Comparison of ENCODE assay signal across 23 cellular contexts in the genomic region with DNA sequence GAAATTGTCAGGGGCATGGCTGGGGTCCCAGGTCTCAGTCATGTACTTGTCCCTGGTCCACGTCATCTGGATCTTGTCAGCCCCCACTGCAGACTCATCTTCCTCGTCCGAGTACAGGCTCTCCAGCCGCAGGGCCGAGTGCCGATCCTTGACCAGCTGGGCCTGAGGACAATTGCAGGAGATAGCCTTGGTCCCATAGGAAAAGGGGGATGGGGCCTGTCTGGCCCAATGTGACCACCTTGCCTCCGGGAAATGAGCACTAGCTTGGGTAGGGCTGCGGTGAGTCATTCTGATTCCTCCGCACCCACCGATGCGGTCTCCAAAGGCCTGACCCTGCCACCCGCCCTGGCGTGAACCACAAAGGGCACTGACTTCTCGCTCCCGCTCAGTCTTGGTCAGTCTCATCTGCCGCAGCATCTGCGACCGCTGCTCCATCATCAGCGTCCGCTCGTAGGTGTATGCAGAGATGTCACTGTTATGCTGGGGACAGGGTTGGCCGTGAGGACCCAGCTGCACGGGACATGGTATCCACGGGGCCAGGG. TPM values are rescaled to one million over a fixed set of nuclear protein-coding genes. Genes with fewer than 3 reads are reported as not detected.
DNase-seq lines count a peak whose midpoint lies in the region; ATAC-seq, FAIRE-seq and TF ChIP-seq lines count a peak whose summit lies in the region.
"Had no signal": no experiment of that assay in that cellular context is flagged by ENCODE, and none has a peak within 500 bp of the region (broad histone marks: within the 10 kb centered on the region; RNA-seq: fewer than 3 reads in every experiment).

No MANE protein-coding gene starts in this region.

- TF ChIP-seq POLR2A in HepG2 (IDR thresholded peaks at IDR 0.05; ENCODE audit: insufficient read depth in 1 of 2, low read depth in 2 of 2, low read length in 2 of 2), result no peak

- ATAC-seq in HepG2 (no peak), HG03571 (IDR thresholded peaks at IDR 0.05; ENCODE audit: unreplicated experiment) (no peak)
- ATAC-seq: activated T-cell treated with anti-CD3 and anti-CD28 coated beads, Interleukin-2, amount 50 U/mL, for 4 hours; natural killer cell treated with Interleukin-12 subunit alpha and Interleukin-12 subunit beta and Interleukin-15 and Interleukin-18, amount 100 ng/mL, for 72 hours; pancreas; right lobe of liver had no signal

- no peak for TF ChIP-seq RAD21 in HepG2 (CRISPR knock-in tag; IDR thresholded peaks at IDR 0.05)

- peak overlapping the region; percentile 79 for H3K27ac ChIP-seq in angular gyrus (ENCODE audit: low read depth, low read length)
- H3K27ac ChIP-seq in HepG2 (ENCODE audit: extremely low read length, insufficient read depth, low read length), result peak overlapping the region; percentile 85
- peak overlapping the region; percentile 74 for H3K27ac ChIP-seq in subcutaneous abdominal adipose tissue (ENCODE audit: low read depth, low read length)
- H3K27ac ChIP-seq: pancreas had no signal

- peaks cover 52% of the 10 kb centered on the region for H3K4me1 ChIP-seq in HepG2 (ENCODE audit: insufficient read depth, low read length)
- H3K4me1 ChIP-seq in subcutaneous abdominal adipose tissue (ENCODE audit: control insufficient read depth in 5 of 5, insufficient read depth in 5 of 5, low read length in 5 of 5), result peaks cover 7 to 38% (median 36%) of the 10 kb centered on the region in 5 donors
- H3K4me1 ChIP-seq: pancreas had no signal

- WGBS in HepG2 (ENCODE audit: low lambda C conversion rate), result 98% methylated on average over 22 of the region's 24 CpGs

- no peaks in the 10 kb centered on the region for H3K79me2 ChIP-seq in HepG2 (ENCODE audit: insufficient read depth, low read length)

- no peaks in the 10 kb centered on the region for H3K27me3 ChIP-seq in GM06990 (replicated peaks; ENCODE audit: control insufficient read depth, insufficient read depth, low read length)
- no peaks in the 10 kb centered on the region for H3K27me3 ChIP-seq in HepG2 (ENCODE audit: control insufficient read depth in 1 of 2, insufficient read depth in 2 of 2, low read length in 2 of 2)
- H3K27me3 ChIP-seq in subcutaneous abdominal adipose tissue (ENCODE audit: control insufficient read depth in 5 of 5, insufficient read depth in 4 of 5, low read length in 5 of 5), result no peaks in the 10 kb centered on the region
- H3K27me3 ChIP-seq: pancreas, right lobe of liver had no signal

- H3K9me3 ChIP-seq in HepG2 (ENCODE audit: low read length), result no peaks in the 10 kb centered on the region
- no peaks in the 10 kb centered on the region for H3K9me3 ChIP-seq in subcutaneous abdominal adipose tissue (ENCODE audit: control insufficient read depth in 5 of 5, low read length in 5 of 5)
- H3K9me3 ChIP-seq: pancreas, right lobe of liver had no signal

- no peak overlapping the region for H3K4me2 ChIP-seq in HepG2 (ENCODE audit: low read depth, low read length)

- peaks cover 14% of the 10 kb centered on the region; the same call in 1 of the 2 replicates for H4K20me1 ChIP-seq in HepG2 (ENCODE audit: insufficient read depth, low read length)

- no TSS peak for BruUV-seq in HepG2 (replicated peaks; lab: Mats Ljungman, UMichigan)

- H3K4me3 ChIP-seq in GM06990 (replicated peaks; ENCODE audit: low read depth, low read length) (no peak overlapping the region), HepG2 (replicated peaks in 1 of 3; ENCODE audit: insufficient read depth in 1 of 3, low read depth in 2 of 3, low read length in 3 of 3) (no peak overlapping the region), subcutaneous abdominal adipose tissue (ENCODE audit: low read depth in 1 of 5, low read length in 5 of 5) (no peak overlapping the region)
- H3K4me3 ChIP-seq: pancreas, right lobe of liver had no signal

- H3K9ac ChIP-seq in HepG2 (ENCODE audit: insufficient read depth, low read depth, low read length) (no peak overlapping the region), subcutaneous abdominal adipose tissue (ENCODE audit: low read length in 5 of 5) (peak overlapping the region in 1 of 5 donors; percentile 30)

- H2AFZ ChIP-seq in HepG2 (ENCODE audit: low read length), result no peak overlapping the region

- in situ Hi-C loops in HepG2 (cut with HindIII; ENCODE audit: extremely low pct_ligation_motif_present, low pct_unique_long_range_greater_than_20kb), result no loop called here

- DNase-seq in GM06990 (ENCODE audit: extremely low read depth, insufficient read length) (peak; percentile 13), HepG2 (ENCODE audit: low spot score) (no peak), hepatic stellate cell (ENCODE audit: low spot score) (no peak)
- DNase-seq in activated CD4-positive, alpha-beta T cell treated with anti-CD3 and anti-CD28 coated beads for 1 hour, result no peak
- DNase-seq: activated CD4-positive, alpha-beta T cell treated with anti-CD3 and anti-CD28 coated beads, Interleukin-2, amount 10 ng/mL, durations not matched to agents 24 days and 14 days; activated naive CD4-positive, alpha-beta T cell; activated T-cell treated with anti-CD3 and anti-CD28 coated beads, Interleukin-2, amount 50 U/mL, for 4 hours; amniotic stem cell; HCEC 1CT; IMR-90; NCI-H1092; NCI-H1930; NCI-H226; NCI-H82 had no signal

- intact Hi-C loops in HepG2 (cut with micrococcal nuclease; ENCODE audit: unreplicated experiment), result no loop called here

- CTCF ChIA-PET in HepG2 (lab: Yijun Ruan, JAX; ENCODE audit: low intra/inter-chr PET ratio, low total read pairs), result no interaction called here

- POLR2A ChIA-PET in HepG2 (lab: Yijun Ruan, JAX), result interaction anchor here (1.2 to 13.6 kb wide), 5 partner anchors 10 to 383 kb away, joined by 3 to 226 read pairs (median 29); a partner anchor contains a TSS

- H3K36me3 ChIP-seq in GM06990 (ENCODE audit: control insufficient read depth, insufficient read depth, low read length) (peaks cover 43% of the 10 kb centered on the region), HepG2 (replicated peaks in 1 of 2; ENCODE audit: control insufficient read depth in 1 of 2, insufficient read depth in 2 of 2, low read length in 2 of 2) (peaks cover 47 to 69% of the 10 kb centered on the region in 2 experiments), subcutaneous abdominal adipose tissue (ENCODE audit: control insufficient read depth in 5 of 5, insufficient read depth in 5 of 5, low read length in 5 of 5) (peaks cover 0 to 94% (median 90%) of the 10 kb centered on the region in 5 donors)

- no peak for FAIRE-seq in HepG2 (lab: Jason Lieb, UNC)
- FAIRE-seq: D721Med, endometrium, pancreas had no signal

- TF ChIP-seq CTCF in GM06990 (IDR thresholded peaks at IDR 0.05; ENCODE audit: insufficient read depth, low read length, poor library complexity, severe bottlenecking) (no peak), HepG2 (CRISPR knock-in tag; IDR thresholded peaks at IDR 0.05) (no peak)

- no peak for TF ChIP-seq EP300 in HepG2 (IDR thresholded peaks at IDR 0.05; ENCODE audit: low read depth in 2 of 2, low read length in 2 of 2)
- TF ChIP-seq EP300 in HepG2 (CRISPR knock-in tag; IDR thresholded peaks at IDR 0.05; ENCODE audit: borderline replicate concordance), result no peak

RNA-seq across cellular contexts. Expression of a gene that starts 1.5 kb away (rescaled TPM):
- total RNA-seq in HepG2 (2016; rRNA removed; fragmentation: Illumina TruSeq; extraction: Trizol), result 13.2 and 36.1 TPM in 2 replicates
- 21.4 and 35.2 TPM in 2 replicates for total RNA-seq in HepG2 (2016; cell fraction: cytosol; rRNA removed; fragmentation: Illumina TruSeq; extraction: Trizol; ENCODE audit: low read depth)
- total RNA-seq in HepG2 (2016; cell fraction: insoluble cytoplasmic fraction; rRNA removed; fragmentation: Illumina TruSeq; extraction: Trizol), result 15.3 and 43.4 TPM in 2 replicates
- 28.1 and 30.3 TPM in 2 replicates for total RNA-seq in HepG2 (2016; cell fraction: membrane; rRNA removed; fragmentation: Illumina TruSeq; extraction: Trizol)
- 38.4 and 54.9 TPM in 2 replicates for total RNA-seq in HepG2 (2016; cell fraction: nucleus; rRNA removed; fragmentation: Illumina TruSeq; extraction: Trizol)
- 38.9 and 46.0 TPM in 2 replicates for polyA plus RNA-seq in HepG2 (2011; rRNA removed)
- 19.5 and 23.4 TPM in 2 replicates for polyA plus RNA-seq in HepG2 (2011; cell fraction: cytosol; rRNA removed)
- polyA plus RNA-seq in HepG2 (2011; cell fraction: nucleus; rRNA removed), result 217 and 291 TPM in 2 replicates
- polyA plus RNA-seq in HepG2 (2012), result 56.2 and 59.4 TPM in 2 replicates
- polyA plus RNA-seq in HepG2 (2016; cell fraction: cytosol; fragmentation: Illumina TruSeq; extraction: Trizol; ENCODE audit: low read depth), result 28.0 and 29.1 TPM in 2 replicates
- 16.8 and 22.2 TPM in 2 replicates for polyA plus RNA-seq in HepG2 (2016; cell fraction: insoluble cytoplasmic fraction; fragmentation: Illumina TruSeq; extraction: Trizol; ENCODE audit: low read depth)
- 27.6 and 33.3 TPM in 2 replicates for polyA plus RNA-seq in HepG2 (2016; cell fraction: membrane; fragmentation: Illumina TruSeq; extraction: Trizol; ENCODE audit: low read depth)
- 213 and 231 TPM in 2 replicates for polyA plus RNA-seq in HepG2 (2016; cell fraction: nucleus; fragmentation: Illumina TruSeq; extraction: Trizol; ENCODE audit: insufficient read depth, low read depth)
- polyA minus RNA-seq in HepG2 (2011; rRNA and poly(A)+ RNA removed; ENCODE audit: low replicate concordance), result 3.9 and 39.1 TPM in 2 replicates
- 12.8 and 12.9 TPM in 2 replicates for polyA minus RNA-seq in HepG2 (2011; cell fraction: cytosol; rRNA and poly(A)+ RNA removed)
- polyA minus RNA-seq in HepG2 (2011; cell fraction: nucleus; rRNA and poly(A)+ RNA removed), result 24.2 and 31.6 TPM in 2 replicates

RNA-seq across cellular contexts. Expression of a gene that starts 8.8 kb away (rescaled TPM):
- 65.9 and 71.3 TPM in 2 replicates for total RNA-seq in HepG2 (2016; rRNA removed; fragmentation: Illumina TruSeq; extraction: Trizol)
- 135 and 146 TPM in 2 replicates for total RNA-seq in HepG2 (2016; cell fraction: cytosol; rRNA removed; fragmentation: Illumina TruSeq; extraction: Trizol; ENCODE audit: low read depth)
- 68.9 and 72.1 TPM in 2 replicates for total RNA-seq in HepG2 (2016; cell fraction: insoluble cytoplasmic fraction; rRNA removed; fragmentation: Illumina TruSeq; extraction: Trizol)
- 107 and 122 TPM in 2 replicates for total RNA-seq in HepG2 (2016; cell fraction: membrane; rRNA removed; fragmentation: Illumina TruSeq; extraction: Trizol)
- total RNA-seq in HepG2 (2016; cell fraction: nucleus; rRNA removed; fragmentation: Illumina TruSeq; extraction: Trizol), result 28.4 and 28.5 TPM in 2 replicates
- 12.7 and 17.8 TPM in 2 replicates for polyA plus RNA-seq in HepG2 (2011; rRNA removed)
- polyA plus RNA-seq in HepG2 (2011; cell fraction: cytosol; rRNA removed), result 15.3 and 32.0 TPM in 2 replicates
- 23.8 and 27.0 TPM in 2 replicates for polyA plus RNA-seq in HepG2 (2011; cell fraction: nucleus; rRNA removed)
- 20.6 and 20.8 TPM in 2 replicates for polyA plus RNA-seq in HepG2 (2012)
- polyA plus RNA-seq in HepG2 (2016; cell fraction: cytosol; fragmentation: Illumina TruSeq; extraction: Trizol; ENCODE audit: low read depth), result 128 and 158 TPM in 2 replicates
- 65.0 and 66.8 TPM in 2 replicates for polyA plus RNA-seq in HepG2 (2016; cell fraction: insoluble cytoplasmic fraction; fragmentation: Illumina TruSeq; extraction: Trizol; ENCODE audit: low read depth)
- 86.7 and 90.6 TPM in 2 replicates for polyA plus RNA-seq in HepG2 (2016; cell fraction: membrane; fragmentation: Illumina TruSeq; extraction: Trizol; ENCODE audit: low read depth)
- polyA plus RNA-seq in HepG2 (2016; cell fraction: nucleus; fragmentation: Illumina TruSeq; extraction: Trizol; ENCODE audit: insufficient read depth, low read depth), result 32.5 and 33.1 TPM in 2 replicates
- polyA minus RNA-seq in HepG2 (2011; rRNA and poly(A)+ RNA removed; ENCODE audit: low replicate concordance), result 16.1 and 17.6 TPM in 2 replicates
- polyA minus RNA-seq in HepG2 (2011; cell fraction: cytosol; rRNA and poly(A)+ RNA removed), result 5.4 and 12.7 TPM in 2 replicates
- polyA minus RNA-seq in HepG2 (2011; cell fraction: nucleus; rRNA and poly(A)+ RNA removed), result 7.2 and 9.8 TPM in 2 replicates

RNA-seq across cellular contexts. Expression of a gene that starts 13.8 kb away (rescaled TPM):
- 1.1 and 2.7 TPM in 2 replicates for total RNA-seq in HepG2 (2016; rRNA removed; fragmentation: Illumina TruSeq; extraction: Trizol)
- 1.7 and 2.0 TPM in 2 replicates for total RNA-seq in HepG2 (2016; cell fraction: cytosol; rRNA removed; fragmentation: Illumina TruSeq; extraction: Trizol; ENCODE audit: low read depth)
- total RNA-seq in HepG2 (2016; cell fraction: insoluble cytoplasmic fraction; rRNA removed; fragmentation: Illumina TruSeq; extraction: Trizol), result 1.9 and 2.5 TPM in 2 replicates
- total RNA-seq in HepG2 (2016; cell fraction: membrane; rRNA removed; fragmentation: Illumina TruSeq; extraction: Trizol), result 2.8 and 4.0 TPM in 2 replicates
- 2.4 and 3.4 TPM in 2 replicates for total RNA-seq in HepG2 (2016; cell fraction: nucleus; rRNA removed; fragmentation: Illumina TruSeq; extraction: Trizol)
- 1.7 and 1.9 TPM in 2 replicates for polyA plus RNA-seq in HepG2 (2011; rRNA removed)
- polyA plus RNA-seq in HepG2 (2011; cell fraction: cytosol; rRNA removed), result 0.82 and 1.1 TPM in 2 replicates
- polyA plus RNA-seq in HepG2 (2011; cell fraction: nucleus; rRNA removed), result 8.1 and 10.3 TPM in 2 replicates
- polyA plus RNA-seq in HepG2 (2012), result 0.86 and 2.7 TPM in 2 replicates
- 2.1 and 2.2 TPM in 2 replicates for polyA plus RNA-seq in HepG2 (2016; cell fraction: cytosol; fragmentation: Illumina TruSeq; extraction: Trizol; ENCODE audit: low read depth)
- polyA plus RNA-seq in HepG2 (2016; cell fraction: insoluble cytoplasmic fraction; fragmentation: Illumina TruSeq; extraction: Trizol; ENCODE audit: low read depth), result 0.96 and 3.6 TPM in 2 replicates
- 1.7 and 2.4 TPM in 2 replicates for polyA plus RNA-seq in HepG2 (2016; cell fraction: membrane; fragmentation: Illumina TruSeq; extraction: Trizol; ENCODE audit: low read depth)
- polyA plus RNA-seq in HepG2 (2016; cell fraction: nucleus; fragmentation: Illumina TruSeq; extraction: Trizol; ENCODE audit: insufficient read depth, low read depth), result 6.3 and 7.8 TPM in 2 replicates
- 1.8 and 2.2 TPM in 2 replicates for polyA minus RNA-seq in HepG2 (2011; rRNA and poly(A)+ RNA removed; ENCODE audit: low replicate concordance)
- not detected in 2 replicates for polyA minus RNA-seq in HepG2 (2011; cell fraction: cytosol; rRNA and poly(A)+ RNA removed)
- 0.90 and 2.0 TPM in 2 replicates for polyA minus RNA-seq in HepG2 (2011; cell fraction: nucleus; rRNA and poly(A)+ RNA removed)

RNA-seq across cellular contexts. Expression of a gene that starts 23.0 kb away (rescaled TPM):
- total RNA-seq in HepG2 (2016; rRNA removed; fragmentation: Illumina TruSeq; extraction: Trizol), result 23.1 and 65.1 TPM in 2 replicates
- total RNA-seq in HepG2 (2016; cell fraction: cytosol; rRNA removed; fragmentation: Illumina TruSeq; extraction: Trizol; ENCODE audit: low read depth), result 26.9 and 34.0 TPM in 2 replicates
- 17.0 and 65.2 TPM in 2 replicates for total RNA-seq in HepG2 (2016; cell fraction: insoluble cytoplasmic fraction; rRNA removed; fragmentation: Illumina TruSeq; extraction: Trizol)
- total RNA-seq in HepG2 (2016; cell fraction: membrane; rRNA removed; fragmentation: Illumina TruSeq; extraction: Trizol), result 31.5 and 34.1 TPM in 2 replicates
- total RNA-seq in HepG2 (2016; cell fraction: nucleus; rRNA removed; fragmentation: Illumina TruSeq; extraction: Trizol), result 87.0 and 109 TPM in 2 replicates
- polyA plus RNA-seq in HepG2 (2011; rRNA removed), result 84.3 and 134 TPM in 2 replicates
- polyA plus RNA-seq in HepG2 (2011; cell fraction: cytosol; rRNA removed), result 42.1 and 54.3 TPM in 2 replicates
- polyA plus RNA-seq in HepG2 (2011; cell fraction: nucleus; rRNA removed), result 687 and 790 TPM in 2 replicates
- 66.6 and 79.4 TPM in 2 replicates for polyA plus RNA-seq in HepG2 (2012)
- polyA plus RNA-seq in HepG2 (2016; cell fraction: cytosol; fragmentation: Illumina TruSeq; extraction: Trizol; ENCODE audit: low read depth), result 9.6 and 12.5 TPM in 2 replicates
- 12.0 and 18.1 TPM in 2 replicates for polyA plus RNA-seq in HepG2 (2016; cell fraction: insoluble cytoplasmic fraction; fragmentation: Illumina TruSeq; extraction: Trizol; ENCODE audit: low read depth)
- polyA plus RNA-seq in HepG2 (2016; cell fraction: membrane; fragmentation: Illumina TruSeq; extraction: Trizol; ENCODE audit: low read depth), result 17.2 and 19.1 TPM in 2 replicates
- 253 and 270 TPM in 2 replicates for polyA plus RNA-seq in HepG2 (2016; cell fraction: nucleus; fragmentation: Illumina TruSeq; extraction: Trizol; ENCODE audit: insufficient read depth, low read depth)
- 74.6 and 238 TPM in 2 replicates for polyA minus RNA-seq in HepG2 (2011; rRNA and poly(A)+ RNA removed; ENCODE audit: low replicate concordance)
- polyA minus RNA-seq in HepG2 (2011; cell fraction: cytosol; rRNA and poly(A)+ RNA removed), result 48.3 and 54.6 TPM in 2 replicates
- polyA minus RNA-seq in HepG2 (2011; cell fraction: nucleus; rRNA and poly(A)+ RNA removed), result 152 and 193 TPM in 2 replicates

RNA-seq across cellular contexts. Expression of a gene that starts 34.8 kb away (rescaled TPM):
- not detected in 2 replicates for total RNA-seq in HepG2 (2016; rRNA removed; fragmentation: Illumina TruSeq; extraction: Trizol)
- total RNA-seq in HepG2 (2016; cell fraction: cytosol; rRNA removed; fragmentation: Illumina TruSeq; extraction: Trizol; ENCODE audit: low read depth), result not detected in 2 replicates
- total RNA-seq in HepG2 (2016; cell fraction: insoluble cytoplasmic fraction; rRNA removed; fragmentation: Illumina TruSeq; extraction: Trizol), result not detected in 2 replicates
- not detected in 2 replicates for total RNA-seq in HepG2 (2016; cell fraction: membrane; rRNA removed; fragmentation: Illumina TruSeq; extraction: Trizol)
- total RNA-seq in HepG2 (2016; cell fraction: nucleus; rRNA removed; fragmentation: Illumina TruSeq; extraction: Trizol), result not detected in 2 replicates
- polyA plus RNA-seq in HepG2 (2011; rRNA removed), result not detected in 2 replicates
- not detected in 2 replicates for polyA plus RNA-seq in HepG2 (2011; cell fraction: cytosol; rRNA removed)
- not detected in 2 replicates for polyA plus RNA-seq in HepG2 (2011; cell fraction: nucleus; rRNA removed)
- not detected in 2 replicates for polyA plus RNA-seq in HepG2 (2012)
- polyA plus RNA-seq in HepG2 (2016; cell fraction: cytosol; fragmentation: Illumina TruSeq; extraction: Trizol; ENCODE audit: low read depth), result not detected in 2 replicates
- not detected in 2 replicates for polyA plus RNA-seq in HepG2 (2016; cell fraction: insoluble cytoplasmic fraction; fragmentation: Illumina TruSeq; extraction: Trizol; ENCODE audit: low read depth)
- polyA plus RNA-seq in HepG2 (2016; cell fraction: membrane; fragmentation: Illumina TruSeq; extraction: Trizol; ENCODE audit: low read depth), result not detected in 2 replicates
- polyA plus RNA-seq in HepG2 (2016; cell fraction: nucleus; fragmentation: Illumina TruSeq; extraction: Trizol; ENCODE audit: insufficient read depth, low read depth), result not detected in 2 replicates
- not detected in 2 replicates for polyA minus RNA-seq in HepG2 (2011; rRNA and poly(A)+ RNA removed; ENCODE audit: low replicate concordance)
- polyA minus RNA-seq in HepG2 (2011; cell fraction: cytosol; rRNA and poly(A)+ RNA removed), result not detected in 2 replicates
- not detected in 2 replicates for polyA minus RNA-seq in HepG2 (2011; cell fraction: nucleus; rRNA and poly(A)+ RNA removed)
- total RNA-seq: activated CD4-positive, alpha-beta T cell treated with anti-CD3 and anti-CD28 coated beads, Interleukin-2, amount 10 ng/mL, durations not matched to agents 24 days and 14 days; Daoy; IMR-90; natural killer cell treated with Interleukin-12 subunit alpha and Interleukin-12 subunit beta and Interleukin-15 and Interleukin-18, amount 100 ng/mL, for 72 hours had no signal
- polyA plus RNA-seq: IMR-90, pancreas had no signal
